1 cellular context compared by ENCODE assay signal in genomic region chr1:235910357-235911299, GRCh38.
A peak's percentile ranks its signal among the peaks of the same experiment; 100 is the strongest.
TF ChIP-seq lines count a peak whose summit lies in the region.

No MANE protein-coding gene starts in this region.

TF ChIP-seq in HEK293, 187 proteins besides CTCF, POLR2A, EP300 and RAD21 (continued from another document and continues in another):
- TF ChIP-seq ZNF518A (tag by site-specific recombination; conservative IDR thresholded peaks at IDR 0.05; ENCODE audit: low read depth): peak; percentile 59; the same call in 1 of the 2 replicates
- TF ChIP-seq ZNF670 (tag by site-specific recombination; IDR thresholded peaks at IDR 0.05; ENCODE audit: low read depth): no peak
- TF ChIP-seq KLF8 (tag by site-specific recombination; IDR thresholded peaks at IDR 0.05): peak; percentile 51
- peak; percentile 94 for TF ChIP-seq ZIC2 (tag by site-specific recombination; IDR thresholded peaks at IDR 0.05)
- no peak for TF ChIP-seq ZNF704 (tag by site-specific recombination; IDR thresholded peaks at IDR 0.05)
- TF ChIP-seq ZNF600 (tag by site-specific recombination; IDR thresholded peaks at IDR 0.05): peak; percentile 98
- TF ChIP-seq ZNF280D (tag by site-specific recombination; IDR thresholded peaks at IDR 0.05): 0 out of 2 replicates have a peak, but pooled peaks have one; percentile 7
- TF ChIP-seq ZNF24 (tag by site-specific recombination; IDR thresholded peaks at IDR 0.05): peak; percentile 82
- peak; percentile 51; the same call in 1 of the 2 replicates for TF ChIP-seq ZBTB10 (tag by site-specific recombination; IDR thresholded peaks at IDR 0.05)
- no peak for TF ChIP-seq HOXD13 (CRISPR knock-in tag; IDR thresholded peaks at IDR 0.05; ENCODE audit: borderline replicate concordance)
- peak; percentile 88 for TF ChIP-seq WT1 (tag by site-specific recombination; IDR thresholded peaks at IDR 0.05)
- no peak for TF ChIP-seq ZNF701 (tag by site-specific recombination; IDR thresholded peaks at IDR 0.05)
- TF ChIP-seq PRDM2 (tag by site-specific recombination; IDR thresholded peaks at IDR 0.05; ENCODE audit: borderline replicate concordance): no peak
- TF ChIP-seq ZNF174 (tag by site-specific recombination; IDR thresholded peaks at IDR 0.05): 0 out of 2 replicates have a peak, but pooled peaks have one; percentile 6
- peak; percentile 90 for TF ChIP-seq GLIS1 (tag by site-specific recombination; IDR thresholded peaks at IDR 0.05)
- peak; percentile 55 for TF ChIP-seq ZFHX2 (tag by site-specific recombination; conservative IDR thresholded peaks at IDR 0.05)
- peak; percentile 3; the same call in 1 of the 2 replicates for TF ChIP-seq GLI2 (tag by site-specific recombination; IDR thresholded peaks at IDR 0.05; ENCODE audit: borderline replicate concordance, low read depth)
- TF ChIP-seq ZNF292 (tag by site-specific recombination; IDR thresholded peaks at IDR 0.05; ENCODE audit: borderline replicate concordance, low read depth): no peak
- no peak for TF ChIP-seq ZNF610 (tag by site-specific recombination; IDR thresholded peaks at IDR 0.05; ENCODE audit: borderline replicate concordance)
- TF ChIP-seq ZNF776 (tag by site-specific recombination; IDR thresholded peaks at IDR 0.05; ENCODE audit: borderline replicate concordance): no peak
- TF ChIP-seq PRDM6 (tag by site-specific recombination; IDR thresholded peaks at IDR 0.05): peak; percentile 69
- no peak for TF ChIP-seq ZNF266 (tag by site-specific recombination; IDR thresholded peaks at IDR 0.05; ENCODE audit: low read depth)
- TF ChIP-seq PRDM4 (tag by site-specific recombination; IDR thresholded peaks at IDR 0.05): no peak
- no peak for TF ChIP-seq BCL6B (tag by site-specific recombination; IDR thresholded peaks at IDR 0.05)
